10 cellular contexts compared by ENCODE assay signal in genomic region chr5:40401281-40401680, GRCh38.
DNase-seq lines count a peak whose midpoint lies in the region; ATAC-seq, FAIRE-seq and TF ChIP-seq lines count a peak whose summit lies in the region.
"Had no signal": no experiment of that assay in that cellular context is flagged by ENCODE, and none has a peak within 500 bp of the region (broad histone marks: within the 10 kb centered on the region; RNA-seq: fewer than 3 reads in every experiment).

No MANE protein-coding gene starts in this region.

- no peak for DNase-seq in CD4-positive, alpha-beta T cell
- DNase-seq in GM12878 (ENCODE audit: low read depth, low spot score) (no peak), GM19240 (ENCODE audit: insufficient read length, low spot score) (no peak), iPS-NIHi11 (ENCODE audit: low spot score) (no peak), posterior vena cava (ENCODE audit: low spot score) (no peak), 8988T (no peak)

- POLR2A ChIA-PET in CD4-positive, alpha-beta T cell (lab: Charles Lee): interaction anchor here (1.1 to 1.8 kb wide), 4 partner anchors 9 to 36 kb away, joined by 4 to 14 read pairs (median 8); no protein-coding TSS in a partner anchor
- POLR2A ChIA-PET in GM12878 (lab: Charles Lee): no interaction called here

- no peak overlapping the region for H3K4me3 ChIP-seq in GM12878
- H3K4me3 ChIP-seq: suprapubic skin had no signal

- H3K4me2 ChIP-seq in GM12878 (ENCODE audit: control insufficient read depth, insufficient read depth): no peak overlapping the region

- SMC1A ChIA-PET in GM12878 (lab: Charles Lee; ENCODE audit: uncharacterized antibody, unreplicated experiment): interaction anchor here (0.8 to 1.2 kb wide), 2 partner anchors 9 to 276 kb away, joined by 3 read pairs; no protein-coding TSS in a partner anchor

- TF ChIP-seq EP300 in GM12878 (IDR thresholded peaks at IDR 0.05; ENCODE audit: borderline replicate concordance in 1 of 2, control insufficient read depth in 1 of 2, low read depth in 2 of 2, low read length in 2 of 2): no peak

- H3K4me1 ChIP-seq in GM12878 (ENCODE audit: control insufficient read depth, insufficient read depth, low read length): peaks cover 6% of the 10 kb centered on the region

- H3K4me1 Mint-ChIP-seq in CD4-positive, alpha-beta T cell (ENCODE audit: low read depth): peaks cover 60% of the 10 kb centered on the region

- RAD21 ChIA-PET in GM12878 (lab: Charles Lee; ENCODE audit: unreplicated experiment): no interaction called here

- FAIRE-seq in GM12878 (lab: Jason Lieb, UNC): no peak
- FAIRE-seq: D721Med had no signal

- no peak for TF ChIP-seq RAD21 in GM12878 (IDR thresholded peaks at IDR 0.05; ENCODE audit: insufficient read depth, low read depth, low read length)

- no peaks in the 10 kb centered on the region for H3K9me3 ChIP-seq in CD4-positive, alpha-beta T cell (ENCODE audit: control insufficient read depth, low read length)
- no peaks in the 10 kb centered on the region; the same call in 2 of the 3 replicates for H3K9me3 ChIP-seq in GM12878 (replicated peaks; ENCODE audit: control insufficient read depth, insufficient read depth, low read length)
- H3K9me3 ChIP-seq: suprapubic skin had no signal

- no peaks in the 10 kb centered on the region for H3K36me3 ChIP-seq in GM12878 (ENCODE audit: control insufficient read depth in 2 of 2, insufficient read depth in 2 of 2, low read length in 1 of 2)
- H3K36me3 ChIP-seq: suprapubic skin had no signal

- CTCF ChIA-PET in CD4-positive, alpha-beta T cell (lab: Charles Lee): interaction anchor here (0.6 to 1.7 kb wide), 3 partner anchors 8 to 1260 kb away, joined by 3 to 7 read pairs (median 4); no protein-coding TSS in a partner anchor
- CTCF ChIA-PET in GM12878 (lab: Yijun Ruan, JAX): interaction anchor here (1.3 kb wide), 1 partner anchor 10 kb away, joined by 5 read pairs; no protein-coding TSS in a partner anchor

- no peak overlapping the region for H3K27ac ChIP-seq in CD4-positive, alpha-beta T cell (ENCODE audit: low read depth, low read length)
- H3K27ac ChIP-seq in GM12878 (ENCODE audit: control insufficient read depth, insufficient read depth): no peak overlapping the region
- H3K27ac ChIP-seq: suprapubic skin had no signal

- no peaks in the 10 kb centered on the region for H3K27me3 Mint-ChIP-seq in CD4-positive, alpha-beta T cell

- no peak overlapping the region for H2AFZ ChIP-seq in GM12878 (ENCODE audit: control insufficient read depth, low read depth, low read length)

- TF ChIP-seq CTCF in CD4-positive, alpha-beta T cell (IDR thresholded peaks at IDR 0.05): no peak
- TF ChIP-seq CTCF in GM12878 (IDR thresholded peaks at IDR 0.05 in 2 of 3, conservative IDR thresholded peaks at IDR 0.05 in 1 of 3; ENCODE audit: control insufficient read depth in 2 of 3, extremely low read depth in 1 of 3, insufficient read depth in 1 of 3, low read depth in 3 of 3, low read length in 3 of 3): no peak

- WGBS in GM12878 (ENCODE audit: insufficient coverage, insufficient replicate concordance, low lambda C conversion rate, missing lambda C conversion rate): 0% methylated on average over 3 of the region's 3 CpGs

- no TSS peak for BruUV-seq in GM12878 (replicated peaks; lab: Mats Ljungman, UMichigan)

- TF ChIP-seq POLR2A in GM12878 (IDR thresholded peaks at IDR 0.05; ENCODE audit: low read depth, low read length): no peak

- in situ Hi-C loops in GM12878 (cut with MboI): no loop called here

- ATAC-seq in CD4-positive, alpha-beta T cell (ENCODE audit: poor library complexity): no peak
- peak; percentile 50 for ATAC-seq in GM19035 (IDR thresholded peaks at IDR 0.05; ENCODE audit: unreplicated experiment)
- peak; percentile 61 for ATAC-seq in HG03060 (IDR thresholded peaks at IDR 0.05; ENCODE audit: low read depth, unreplicated experiment)
- peak; percentile 59 for ATAC-seq in GM12878

- no peak overlapping the region for H3K9ac ChIP-seq in GM12878 (ENCODE audit: control insufficient read depth, insufficient read depth, low read length)

- no peaks in the 10 kb centered on the region for H3K79me2 ChIP-seq in GM12878 (ENCODE audit: control insufficient read depth, insufficient read depth, low read length)

- H3K4me3 Mint-ChIP-seq in CD4-positive, alpha-beta T cell: no peak overlapping the region

- no peaks in the 10 kb centered on the region for H3K27me3 ChIP-seq in CD4-positive, alpha-beta T cell (ENCODE audit: control insufficient read depth, insufficient read depth, low read length)
- no peaks in the 10 kb centered on the region; a peak in 1 of 4 replicates for H3K27me3 ChIP-seq in GM12878 (replicated peaks in 1 of 2; ENCODE audit: control insufficient read depth in 2 of 2, insufficient read depth in 2 of 2, low read length in 1 of 2)
- H3K27me3 ChIP-seq: suprapubic skin had no signal

- no peaks in the 10 kb centered on the region for H4K20me1 ChIP-seq in GM12878 (ENCODE audit: control insufficient read depth, insufficient read depth)

- peaks cover 5% of the 10 kb centered on the region for H3K9me3 Mint-ChIP-seq in CD4-positive, alpha-beta T cell

- peak overlapping the region; percentile 6 for H3K27ac Mint-ChIP-seq in CD4-positive, alpha-beta T cell

- no peaks in the 10 kb centered on the region for H3K36me3 Mint-ChIP-seq in CD4-positive, alpha-beta T cell (ENCODE audit: low read depth)

- intact Hi-C loops in CD4-positive, alpha-beta T cell (cut with DNase I, micrococcal nuclease): loop anchor here in 1 of 2 experiments (10.0 kb wide), 1 partner anchor 434 kb away; the partner anchor contains the start of gene RPL37
- intact Hi-C loops in GM12878 (cut with micrococcal nuclease; ENCODE audit: unreplicated experiment) (no loop called here), posterior vena cava (cut with DNase I) (no loop called here)

TF ChIP-seq in GM12878, 131 proteins besides CTCF, POLR2A, EP300 and RAD21:
- TF ChIP-seq ZBED1 (IDR thresholded peaks at IDR 0.05; ENCODE audit: borderline replicate concordance): no peak
- TF ChIP-seq BHLHE40 (IDR thresholded peaks at IDR 0.05; ENCODE audit: borderline replicate concordance in 1 of 2, low read depth in 2 of 2, low read length in 1 of 2): peak; percentile 25 to 75; a peak in 2 of 4 replicates
TF ChIP-seq in GM12878: peak in this region for 1.
